ENCODE assay signal across 23 cellular contexts in genomic region chr6:10431423-10432164, GRCh38. TPM values are rescaled to one million over a fixed set of nuclear protein-coding genes. Genes with fewer than 3 reads are reported as not detected.
DNase-seq lines count a peak whose midpoint lies in the region; ATAC-seq and TF ChIP-seq lines count a peak whose summit lies in the region.
"Had no signal": no experiment of that assay in that cellular context is flagged by ENCODE, and none has a peak within 500 bp of the region (broad histone marks: within the 10 kb centered on the region; RNA-seq: fewer than 3 reads in every experiment).

No MANE protein-coding gene starts in this region.

- TF ChIP-seq EP300 in gastroesophageal sphincter (IDR thresholded peaks at IDR 0.05): no peak

- 66 to 70% methylated on average over 6 to 7 of the region's 7 CpGs for WGBS in gastroesophageal sphincter (ENCODE audit: low coverage in 1 of 2), 2 donors

- no peak overlapping the region for H3K4me2 ChIP-seq in Karpas-422 (ENCODE audit: low read depth, low read length, poor library complexity, severe bottlenecking)

- TF ChIP-seq CTCF in WTC11 (IDR thresholded peaks at IDR 0.05): no peak
- TF ChIP-seq CTCF in tibial artery (IDR thresholded peaks at IDR 0.05): no peak
- TF ChIP-seq CTCF in gastroesophageal sphincter (IDR thresholded peaks at IDR 0.05): no peak

- peaks cover 28% of the 10 kb centered on the region for H3K4me1 ChIP-seq in Karpas-422 (ENCODE audit: low read length)
- H3K4me1 ChIP-seq in tibial artery: peaks cover 0 to 3% (median 3%) of the 10 kb centered on the region in 4 donors
- H3K4me1 ChIP-seq in gastroesophageal sphincter: peaks cover 0 to 2% (median 0%) of the 10 kb centered on the region in 3 donors
- H3K4me1 ChIP-seq: uterus had no signal

- peaks cover 47% of the 10 kb centered on the region for H3K27me3 Mint-ChIP-seq in WTC11 (ENCODE audit: low read depth)

- H3K4me3 ChIP-seq in Karpas-422 (ENCODE audit: low read length) (no peak overlapping the region), tibial artery (no peak overlapping the region), gastroesophageal sphincter (no peak overlapping the region)
- H3K4me3 ChIP-seq: BLaER1 treated with 17β-estradiol and CSF1 and Interleukin-3, amounts not matched to agents 10 nM and 100 nM; right atrium auricular region; uterus had no signal

- H3K27ac ChIP-seq in Karpas-422 (ENCODE audit: low read length) (no peak overlapping the region), tibial artery (no peak overlapping the region), gastroesophageal sphincter (no peak overlapping the region)
- H3K27ac ChIP-seq: BLaER1 treated with 17β-estradiol and CSF1 and Interleukin-3, amounts not matched to agents 10 nM and 100 nM; right atrium auricular region; uterus had no signal

- no peaks in the 10 kb centered on the region for H3K36me3 ChIP-seq in Karpas-422 (ENCODE audit: insufficient read depth, low read length)
- no peaks in the 10 kb centered on the region for H3K36me3 ChIP-seq in tibial artery
- no peaks in the 10 kb centered on the region for H3K36me3 ChIP-seq in gastroesophageal sphincter
- H3K36me3 ChIP-seq: BLaER1 treated with 17β-estradiol and CSF1 and Interleukin-3, amounts not matched to agents 10 nM and 100 nM; right atrium auricular region; uterus had no signal

- no peaks in the 10 kb centered on the region for H3K9me2 ChIP-seq in Karpas-422 (replicated peaks; ENCODE audit: insufficient read depth, low read length)

- no peak for ATAC-seq in WTC11
- ATAC-seq in gastroesophageal sphincter: no peak
- ATAC-seq: activated naive CD8-positive, alpha-beta T cell treated with anti-CD3 and anti-CD28 coated beads, Interleukin-2, amount 50 U/mL, for 24 hours; T-cell had no signal

- H3K9me3 Mint-ChIP-seq in WTC11: no peaks in the 10 kb centered on the region
- H3K9me3 Mint-ChIP-seq: activated CD4-positive, alpha-beta T cell treated with anti-CD3 and anti-CD28 coated beads, Interleukin-2, amount 10 ng/mL, durations not matched to agents 7 days and 5 days; activated naive CD8-positive, alpha-beta T cell treated with anti-CD3 and anti-CD28 coated beads, Interleukin-2, amount 50 U/mL, for 24 hours; brain; T-cell had no signal

- H3K4me3 Mint-ChIP-seq in WTC11: no peak overlapping the region
- H3K4me3 Mint-ChIP-seq: activated CD4-positive, alpha-beta T cell treated with anti-CD3 and anti-CD28 coated beads, Interleukin-2, amount 10 ng/mL, durations not matched to agents 7 days and 5 days; activated naive CD8-positive, alpha-beta T cell treated with anti-CD3 and anti-CD28 coated beads, Interleukin-2, amount 50 U/mL, for 24 hours; brain; T-cell had no signal

- intact Hi-C loops in tibial artery (cut with DNase I; ENCODE audit: low total_unique reads): loop anchor here (10.0 kb wide), 2 partner anchors 397 to 1447 kb away; no protein-coding TSS in a partner anchor

- DNase-seq in EH (ENCODE audit: low read depth): peak; percentile 70
- no peak for DNase-seq in Karpas-422
- DNase-seq in WTC11 (ENCODE audit: low spot score): no peak
- peak; percentile 96 for DNase-seq in foreskin melanocyte
- no peak for DNase-seq in tibial artery
- DNase-seq in activated T-cell treated with anti-CD3 and anti-CD28 coated beads, Interleukin-2, amount 50 U/mL, for 1 hour: no peak
- DNase-seq in activated CD4-positive, alpha-beta T cell treated with anti-CD3 and anti-CD28 coated beads, Interleukin-2, amount 50 U/mL, for 4 hours: no peak
- DNase-seq: activated CD4-positive, alpha-beta T cell treated with anti-CD3 and anti-CD28 coated beads, Interleukin-2, amount 10 ng/mL, durations not matched to agents 7 days and 5 days; activated CD8-positive, alpha-beta memory T cell treated with anti-CD3 and anti-CD28 coated beads, Interleukin-2, amount 50 U/mL, for 48 hours; activated effector memory CD4-positive, alpha-beta T cell treated with Interleukin-2 at 50 U/mL for 16 hours; activated naive CD8-positive, alpha-beta T cell treated with anti-CD3 and anti-CD28 coated beads, Interleukin-2, amount 50 U/mL, for 24 hours; Calu3; NCI-H2081 treated with DMSO at 0.1 percent for 48 hours; NCI-H510A treated with DMSO at 0.1 percent for 48 hours; occipital lobe; SHP77; T-cell; uterus had no signal

- H3K79me2 ChIP-seq in Karpas-422 (ENCODE audit: low read length): no peaks in the 10 kb centered on the region

- peaks cover 38% of the 10 kb centered on the region for H3K4me1 Mint-ChIP-seq in WTC11

- peak overlapping the region; percentile 72 for H3K27ac Mint-ChIP-seq in WTC11
- H3K27ac Mint-ChIP-seq: activated CD4-positive, alpha-beta T cell treated with anti-CD3 and anti-CD28 coated beads, Interleukin-2, amount 10 ng/mL, durations not matched to agents 7 days and 5 days; activated naive CD8-positive, alpha-beta T cell treated with anti-CD3 and anti-CD28 coated beads, Interleukin-2, amount 50 U/mL, for 24 hours; brain; T-cell had no signal

- no peaks in the 10 kb centered on the region for H3K36me3 Mint-ChIP-seq in WTC11
- H3K36me3 Mint-ChIP-seq: brain, T-cell had no signal

- TF ChIP-seq POLR2A in gastroesophageal sphincter (IDR thresholded peaks at IDR 0.05): no peak

- no peaks in the 10 kb centered on the region for H3K9me3 ChIP-seq in Karpas-422 (ENCODE audit: low read length)
- no peaks in the 10 kb centered on the region for H3K9me3 ChIP-seq in tibial artery
- H3K9me3 ChIP-seq in gastroesophageal sphincter: no peaks in the 10 kb centered on the region
- H3K9me3 ChIP-seq: BLaER1 treated with 17β-estradiol and CSF1 and Interleukin-3, amounts not matched to agents 10 nM and 100 nM; right atrium auricular region; uterus had no signal

- POLR2A ChIA-PET in WTC11 (lab: Charles Lee): no interaction called here

- no peaks in the 10 kb centered on the region for H3K27me3 ChIP-seq in Karpas-422 (ENCODE audit: low read length)
- peaks cover 0 to 44% of the 10 kb centered on the region in 2 donors for H3K27me3 ChIP-seq in tibial artery
- H3K27me3 ChIP-seq in gastroesophageal sphincter: peaks cover 53% of the 10 kb centered on the region

- no peak overlapping the region for H3K9ac ChIP-seq in Karpas-422 (ENCODE audit: low read length)
- H3K9ac ChIP-seq: BLaER1 treated with 17β-estradiol and CSF1 and Interleukin-3, amounts not matched to agents 10 nM and 100 nM had no signal

- H2AFZ ChIP-seq in Karpas-422 (ENCODE audit: low read length): peak overlapping the region; percentile 37; the same call in 1 of the 2 replicates

- H4K20me1 ChIP-seq in Karpas-422 (ENCODE audit: insufficient read depth, low read depth, low read length): no peaks in the 10 kb centered on the region
- H4K20me1 ChIP-seq: BLaER1 treated with 17β-estradiol and CSF1 and Interleukin-3, amounts not matched to agents 10 nM and 100 nM had no signal

- CTCF ChIA-PET in WTC11 (lab: Charles Lee): no interaction called here

TF ChIP-seq in WTC11, 78 proteins besides CTCF, POLR2A, EP300 and RAD21:
- no peak for TF ChIP-seq E2F1 (CRISPR knock-in tag; IDR thresholded peaks at IDR 0.05)
- TF ChIP-seq NFE2L1 (CRISPR knock-in tag; IDR thresholded peaks at IDR 0.05): no peak
- no peak for TF ChIP-seq SOX15 (CRISPR knock-in tag; IDR thresholded peaks at IDR 0.05)
- no peak for TF ChIP-seq PREB (CRISPR knock-in tag; IDR thresholded peaks at IDR 0.05; ENCODE audit: borderline replicate concordance)
- TF ChIP-seq CBFB (CRISPR knock-in tag; IDR thresholded peaks at IDR 0.05; ENCODE audit: low read depth): no peak
- TF ChIP-seq KAT7 (CRISPR knock-in tag; IDR thresholded peaks at IDR 0.05; ENCODE audit: borderline replicate concordance): no peak

RNA-seq across cellular contexts. Expression of gene TFAP2A, which starts 16.7 kb away (rescaled TPM):
- 0.22 and 0.34 TPM in 2 replicates for total RNA-seq in Karpas-422 (2014; rRNA removed; shearing (Covaris generic); ENCODE audit: low replicate concordance)
- total RNA-seq in WTC11 (2021): 0.27 to 0.42 TPM (median 0.30 TPM) in 3 replicates
- total RNA-seq in gastroesophageal sphincter: 1 to 10 TPM in 1 of 4 donors, under 1 TPM in 2, not detected in 1; 0.31 to 4.6 (median 0.42) TPM
- total RNA-seq: activated CD4-positive, alpha-beta T cell treated with anti-CD3 and anti-CD28 coated beads, Interleukin-2, amount 10 ng/mL, durations not matched to agents 7 days and 5 days; lung microvascular endothelial cell; occipital lobe had no signal

Comparison
In these comparisons a context has a peak if more than half of its experiments do, and no peak if none do; other contexts are left out.
1. DNase-seq: peak in EH (single experiment) and foreskin melanocyte (single experiment); none in Karpas-422 (single experiment), WTC11 (single experiment), tibial artery (0 of 2), activated T-cell treated with anti-CD3 and anti-CD28 coated beads, Interleukin-2, amount 50 U/mL, for 1 hour (single experiment) and activated CD4-positive, alpha-beta T cell treated with anti-CD3 and anti-CD28 coated beads, Interleukin-2, amount 50 U/mL, for 4 hours (0 of 2).